In the genomic region with DNA sequence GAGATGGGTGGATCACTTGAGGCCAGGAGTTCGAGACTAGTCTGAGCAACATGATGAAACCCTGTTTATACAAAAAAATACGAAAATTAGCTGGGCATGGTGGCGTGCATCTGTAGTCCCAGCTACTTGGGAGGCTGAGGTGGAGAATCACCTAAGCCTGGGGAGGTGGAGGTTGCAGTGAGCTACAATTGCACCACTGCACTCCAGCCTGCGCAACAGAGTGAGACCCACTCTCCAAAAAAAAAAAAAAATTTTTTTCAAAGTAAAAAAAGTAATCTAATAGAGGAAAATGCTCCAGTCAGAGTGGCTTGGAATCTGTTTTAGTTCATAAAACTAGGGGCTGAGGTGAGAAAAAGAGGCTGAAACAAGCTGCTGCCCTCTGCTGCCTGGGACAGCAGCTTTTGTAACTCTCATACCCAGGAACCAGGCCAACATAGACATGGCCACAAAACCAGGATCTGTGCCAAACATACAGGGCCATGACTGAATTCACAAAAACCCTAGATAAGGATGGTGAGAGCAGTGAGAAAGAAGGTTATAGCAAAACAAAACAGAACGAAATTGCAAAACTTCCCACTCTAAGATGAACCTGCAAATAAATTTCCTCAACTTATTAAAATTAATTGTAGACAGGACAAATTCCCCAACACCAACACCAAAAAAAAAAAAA, we compare ENCODE assay signal across 9 cellular contexts. TPM values are rescaled to one million over a fixed set of nuclear protein-coding genes. Genes with fewer than 3 reads are reported as not detected.
DNase-seq lines count a peak whose midpoint lies in the region; ATAC-seq and TF ChIP-seq lines count a peak whose summit lies in the region.
"Had no signal": no experiment of that assay in that cellular context is flagged by ENCODE, and none has a peak within 500 bp of the region (broad histone marks: within the 10 kb centered on the region; RNA-seq: fewer than 3 reads in every experiment).

No MANE protein-coding gene starts in this region.

- peaks cover 5% of the 10 kb centered on the region; the same call in 1 of the 2 replicates for H3K4me1 ChIP-seq in GM23248 (ENCODE audit: insufficient read depth)
- H3K4me1 ChIP-seq in PC-3 (ENCODE audit: insufficient read depth, low read length) = no peaks in the 10 kb centered on the region
- H3K4me1 ChIP-seq in Peyer's patch = no peaks in the 10 kb centered on the region

- TF ChIP-seq CTCF in PC-3 (conservative IDR thresholded peaks at IDR 0.05; ENCODE audit: low read depth, low read length) (peak; percentile 48), Peyer's patch (IDR thresholded peaks at IDR 0.05) (peak in 1 of 6 experiments; percentile 6)

- intact Hi-C loops in PC-3 (cut with micrococcal nuclease) = no loop called here

- H3K9ac ChIP-seq in GM23248 (no peak overlapping the region), PC-3 (ENCODE audit: low read length) (no peak overlapping the region)

- peak; percentile 96 for DNase-seq in GM23248
- peak; percentile 64 for DNase-seq in PC-3
- peak; percentile 79 for DNase-seq in fibroblast of gingiva (ENCODE audit: low read depth)
- peak; percentile 81 for DNase-seq in renal cortical epithelial cell (ENCODE audit: low read depth)
- DNase-seq in NCI-H2107 treated with DMSO at 0.1 percent for 48 hours (lab: John Stamatoyannopoulos, UW; ENCODE audit: unreplicated experiment) = no peak
- no peak for DNase-seq in activated CD8-positive, alpha-beta memory T cell treated with anti-CD3 and anti-CD28 coated beads, Interleukin-2, amount 50 U/mL, for 48 hours
- DNase-seq in Peyer's patch = no peak

- in situ Hi-C loops in GM23248 (cut with MboI) = no loop called here

- H2AFZ ChIP-seq in GM23248 = no peak overlapping the region
- H2AFZ ChIP-seq in PC-3 (ENCODE audit: low read length) = no peak overlapping the region

- 84 to 85% methylated on average over 5 of the region's 5 CpGs for whole genome bisulfite sequencing in GM23248 (ENCODE audit: low coverage in 1 of 2, low lambda C conversion rate in 2 of 2, missing lambda C conversion rate in 2 of 2), 2 experiments

- H3K9me3 ChIP-seq in GM23248 (ENCODE audit: low read depth) (no peaks in the 10 kb centered on the region), PC-3 (ENCODE audit: low read length) (no peaks in the 10 kb centered on the region), Peyer's patch (no peaks in the 10 kb centered on the region)

- H3K9me2 ChIP-seq in GM23248 (ENCODE audit: insufficient read depth) (no peaks in the 10 kb centered on the region), PC-3 (replicated peaks; ENCODE audit: low read length) (no peaks in the 10 kb centered on the region)

- BruUV-seq in PC-3 (replicated peaks; lab: Mats Ljungman, UMichigan) = no TSS peak

- peak; percentile 66 for ATAC-seq in PC-3
- ATAC-seq in HG02885 (IDR thresholded peaks at IDR 0.05; ENCODE audit: poor library complexity, unreplicated experiment) = no peak

- H3K79me2 ChIP-seq in GM23248 (ENCODE audit: insufficient read depth) (no peaks in the 10 kb centered on the region), PC-3 (ENCODE audit: low read length) (no peaks in the 10 kb centered on the region)

- no peak overlapping the region for H3K4me2 ChIP-seq in GM23248 (ENCODE audit: unreplicated experiment)
- no peak overlapping the region for H3K4me2 ChIP-seq in PC-3 (ENCODE audit: low read length)

- H3F3A ChIP-seq in GM23248 (ENCODE audit: insufficient read depth) (peaks cover 9% of the 10 kb centered on the region), PC-3 (ENCODE audit: low read length, unreplicated experiment) (no peaks in the 10 kb centered on the region)

- CTCF ChIA-PET in PC-3 (lab: Charles Lee) = no interaction called here

- H3K27ac ChIP-seq in GM23248 = no peak overlapping the region
- no peak overlapping the region for H3K27ac ChIP-seq in PC-3 (ENCODE audit: low read length)
- H3K27ac ChIP-seq in Peyer's patch = no peak overlapping the region
- H3K27ac ChIP-seq: SK-N-MC had no signal

- H3K36me3 ChIP-seq in GM23248 (ENCODE audit: low read depth) (no peaks in the 10 kb centered on the region), PC-3 (ENCODE audit: low read depth, low read length) (no peaks in the 10 kb centered on the region), Peyer's patch (no peaks in the 10 kb centered on the region)

- H4K20me1 ChIP-seq in GM23248 (ENCODE audit: insufficient read depth) (no peaks in the 10 kb centered on the region), PC-3 (ENCODE audit: low read length) (no peaks in the 10 kb centered on the region)

- H3K4me3 ChIP-seq in GM23248 = no peak overlapping the region
- H3K4me3 ChIP-seq in PC-3 (ENCODE audit: low read length) = no peak overlapping the region
- no peak overlapping the region for H3K4me3 ChIP-seq in Peyer's patch
- H3K4me3 ChIP-seq: SK-N-MC had no signal

- POLR2A ChIA-PET in PC-3 (lab: Charles Lee; ENCODE audit: unreplicated experiment) = no interaction called here

- H3K27me3 ChIP-seq in GM23248 (replicated peaks; ENCODE audit: insufficient read depth) (no peaks in the 10 kb centered on the region), PC-3 (ENCODE audit: low read length) (no peaks in the 10 kb centered on the region), Peyer's patch (no peaks in the 10 kb centered on the region)

- TF ChIP-seq POLR2A in Peyer's patch (IDR thresholded peaks at IDR 0.05) = no peak

RNA-seq across cellular contexts. Expression of gene DCAF12, which starts 13.1 kb away (rescaled TPM):
- 21.1 and 22.2 TPM in 2 replicates for total RNA-seq in GM23248 (2014; rRNA removed; shearing (Covaris generic))
- polyA plus RNA-seq in GM23248 (2016; fragmentation: Nextera tagmentation; extraction: Ambion mirVana) = 21.7 and 23.6 TPM in 2 replicates
- total RNA-seq in PC-3 (2014; rRNA removed) = 12.9 and 16.1 TPM in 2 replicates
- total RNA-seq in renal cortical epithelial cell = 30.9 and 45.2 TPM in 2 replicates
- 10 to 100 TPM; 17.0 to 24.8 (median 21.5) TPM for total RNA-seq in Peyer's patch

RNA-seq across cellular contexts. Expression of gene UBAP1, which starts 39.2 kb away (rescaled TPM):
- 18.3 and 26.8 TPM in 2 replicates for total RNA-seq in GM23248 (2014; rRNA removed; shearing (Covaris generic))
- polyA plus RNA-seq in GM23248 (2016; fragmentation: Nextera tagmentation; extraction: Ambion mirVana) = 50.1 and 52.2 TPM in 2 replicates
- total RNA-seq in PC-3 (2014; rRNA removed) = 15.2 and 16.5 TPM in 2 replicates
- total RNA-seq in renal cortical epithelial cell = 48.6 and 83.0 TPM in 2 replicates
- total RNA-seq in Peyer's patch = 10 to 100 TPM; 19.8 to 40.2 (median 31.6) TPM

Comparison
In these comparisons a context has a peak if more than half of its experiments do, and no peak if none do; other contexts are left out.
1. DNase-seq: peak in GM23248 (single experiment), PC-3 (single experiment), fibroblast of gingiva (single experiment) and renal cortical epithelial cell (single experiment); none in NCI-H2107 treated with DMSO at 0.1 percent for 48 hours (single experiment), activated CD8-positive, alpha-beta memory T cell treated with anti-CD3 and anti-CD28 coated beads, Interleukin-2, amount 50 U/mL, for 48 hours (single experiment) and Peyer's patch (0 of 3).